1 cellular context compared by ENCODE assay signal in the genomic region with DNA sequence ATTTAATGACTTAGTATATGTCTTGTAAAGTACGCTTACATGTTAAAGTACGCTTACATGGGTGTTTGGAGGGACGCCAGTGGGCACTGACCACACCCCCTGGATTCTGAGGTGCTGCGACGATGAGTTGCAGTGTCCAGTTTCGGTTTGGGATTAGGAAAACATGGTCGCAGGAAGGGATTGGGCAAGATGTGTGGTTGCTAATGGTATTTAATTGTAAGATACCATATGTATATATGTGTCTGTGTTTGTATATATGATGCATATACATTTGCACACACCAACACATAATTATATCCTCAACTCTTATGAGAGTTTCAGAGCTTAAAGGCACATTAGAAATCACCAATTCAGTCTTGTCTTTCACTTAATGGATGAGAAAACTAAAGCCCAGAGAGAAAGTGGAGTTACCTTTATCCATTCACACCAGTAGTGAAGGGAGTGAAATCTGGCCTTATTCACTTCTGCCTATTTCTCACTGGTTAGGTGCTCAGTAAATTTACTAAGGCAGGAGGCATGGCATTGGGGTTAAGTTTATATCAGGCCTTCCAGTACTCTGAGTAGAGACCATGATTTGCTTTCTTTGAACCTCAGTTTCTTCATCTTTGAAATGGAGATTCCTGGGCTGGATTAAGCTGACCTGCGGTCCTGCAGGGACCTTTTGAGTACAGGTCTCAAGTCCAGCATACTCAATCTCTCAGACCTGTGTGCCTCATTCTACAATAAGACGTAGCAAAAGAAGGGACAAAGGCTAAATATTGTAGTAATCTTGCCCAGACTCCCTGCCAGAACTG.
TF ChIP-seq lines count a peak whose summit lies in the region.

No MANE protein-coding gene starts in this region.

TF ChIP-seq in HepG2, 621 proteins besides CTCF, POLR2A, EP300 and RAD21 (continued from another document and continues in another):
- TF ChIP-seq, protein P1, sequence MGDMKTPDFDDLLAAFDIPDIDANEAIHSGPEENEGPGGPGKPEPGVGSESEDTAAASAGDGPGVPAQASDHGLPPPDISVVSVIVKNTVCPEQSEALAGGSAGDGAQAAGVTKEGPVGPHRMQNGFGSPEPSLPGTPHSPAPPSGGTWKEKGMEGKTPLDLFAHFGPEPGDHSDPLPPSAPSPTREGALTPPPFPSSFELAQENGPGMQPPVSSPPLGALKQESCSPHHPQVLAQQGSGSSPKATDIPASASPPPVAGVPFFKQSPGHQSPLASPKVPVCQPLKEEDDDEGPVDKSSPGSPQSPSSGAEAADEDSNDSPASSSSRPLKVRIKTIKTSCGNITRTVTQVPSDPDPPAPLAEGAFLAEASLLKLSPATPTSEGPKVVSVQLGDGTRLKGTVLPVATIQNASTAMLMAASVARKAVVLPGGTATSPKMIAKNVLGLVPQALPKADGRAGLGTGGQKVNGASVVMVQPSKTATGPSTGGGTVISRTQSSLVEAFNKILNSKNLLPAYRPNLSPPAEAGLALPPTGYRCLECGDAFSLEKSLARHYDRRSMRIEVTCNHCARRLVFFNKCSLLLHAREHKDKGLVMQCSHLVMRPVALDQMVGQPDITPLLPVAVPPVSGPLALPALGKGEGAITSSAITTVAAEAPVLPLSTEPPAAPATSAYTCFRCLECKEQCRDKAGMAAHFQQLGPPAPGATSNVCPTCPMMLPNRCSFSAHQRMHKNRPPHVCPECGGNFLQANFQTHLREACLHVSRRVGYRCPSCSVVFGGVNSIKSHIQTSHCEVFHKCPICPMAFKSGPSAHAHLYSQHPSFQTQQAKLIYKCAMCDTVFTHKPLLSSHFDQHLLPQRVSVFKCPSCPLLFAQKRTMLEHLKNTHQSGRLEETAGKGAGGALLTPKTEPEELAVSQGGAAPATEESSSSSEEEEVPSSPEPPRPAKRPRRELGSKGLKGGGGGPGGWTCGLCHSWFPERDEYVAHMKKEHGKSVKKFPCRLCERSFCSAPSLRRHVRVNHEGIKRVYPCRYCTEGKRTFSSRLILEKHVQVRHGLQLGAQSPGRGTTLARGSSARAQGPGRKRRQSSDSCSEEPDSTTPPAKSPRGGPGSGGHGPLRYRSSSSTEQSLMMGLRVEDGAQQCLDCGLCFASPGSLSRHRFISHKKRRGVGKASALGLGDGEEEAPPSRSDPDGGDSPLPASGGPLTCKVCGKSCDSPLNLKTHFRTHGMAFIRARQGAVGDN (CRISPR knock-in tag; IDR thresholded peaks at IDR 0.05): no peak
- TF ChIP-seq ZNF292 (CRISPR knock-in tag; IDR thresholded peaks at IDR 0.05; ENCODE audit: borderline replicate concordance, low read depth): no peak
- TF ChIP-seq CEBPZ (IDR thresholded peaks at IDR 0.05; ENCODE audit: low read length): no peak
- TF ChIP-seq, protein P2, sequence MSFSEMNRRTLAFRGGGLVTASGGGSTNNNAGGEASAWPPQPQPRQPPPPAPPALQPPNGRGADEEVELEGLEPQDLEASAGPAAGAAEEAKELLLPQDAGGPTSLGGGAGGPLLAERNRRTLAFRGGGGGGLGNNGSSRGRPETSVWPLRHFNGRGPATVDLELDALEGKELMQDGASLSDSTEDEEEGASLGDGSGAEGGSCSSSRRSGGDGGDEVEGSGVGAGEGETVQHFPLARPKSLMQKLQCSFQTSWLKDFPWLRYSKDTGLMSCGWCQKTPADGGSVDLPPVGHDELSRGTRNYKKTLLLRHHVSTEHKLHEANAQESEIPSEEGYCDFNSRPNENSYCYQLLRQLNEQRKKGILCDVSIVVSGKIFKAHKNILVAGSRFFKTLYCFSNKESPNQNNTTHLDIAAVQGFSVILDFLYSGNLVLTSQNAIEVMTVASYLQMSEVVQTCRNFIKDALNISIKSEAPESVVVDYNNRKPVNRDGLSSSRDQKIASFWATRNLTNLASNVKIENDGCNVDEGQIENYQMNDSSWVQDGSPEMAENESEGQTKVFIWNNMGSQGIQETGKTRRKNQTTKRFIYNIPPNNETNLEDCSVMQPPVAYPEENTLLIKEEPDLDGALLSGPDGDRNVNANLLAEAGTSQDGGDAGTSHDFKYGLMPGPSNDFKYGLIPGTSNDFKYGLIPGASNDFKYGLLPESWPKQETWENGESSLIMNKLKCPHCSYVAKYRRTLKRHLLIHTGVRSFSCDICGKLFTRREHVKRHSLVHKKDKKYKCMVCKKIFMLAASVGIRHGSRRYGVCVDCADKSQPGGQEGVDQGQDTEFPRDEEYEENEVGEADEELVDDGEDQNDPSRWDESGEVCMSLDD (CRISPR knock-in tag; IDR thresholded peaks at IDR 0.05; ENCODE audit: borderline replicate concordance): no peak
- TF ChIP-seq FOSL1 (CRISPR knock-in tag; IDR thresholded peaks at IDR 0.05; ENCODE audit: borderline replicate concordance): no peak
- no peak for TF ChIP-seq NAIF1 (CRISPR knock-in tag; IDR thresholded peaks at IDR 0.05; ENCODE audit: borderline replicate concordance)
- no peak for TF ChIP-seq ZNF563 (CRISPR knock-in tag; IDR thresholded peaks at IDR 0.05)
- TF ChIP-seq HOXA5 (CRISPR knock-in tag; IDR thresholded peaks at IDR 0.05): no peak
- no peak for TF ChIP-seq ZNF747 (CRISPR knock-in tag; IDR thresholded peaks at IDR 0.05; ENCODE audit: borderline replicate concordance)
- TF ChIP-seq ELF4 (CRISPR knock-in tag; IDR thresholded peaks at IDR 0.05; ENCODE audit: borderline replicate concordance): no peak
- no peak for TF ChIP-seq MEIS1 (CRISPR knock-in tag; IDR thresholded peaks at IDR 0.05; ENCODE audit: borderline replicate concordance)
- TF ChIP-seq, protein P3, sequence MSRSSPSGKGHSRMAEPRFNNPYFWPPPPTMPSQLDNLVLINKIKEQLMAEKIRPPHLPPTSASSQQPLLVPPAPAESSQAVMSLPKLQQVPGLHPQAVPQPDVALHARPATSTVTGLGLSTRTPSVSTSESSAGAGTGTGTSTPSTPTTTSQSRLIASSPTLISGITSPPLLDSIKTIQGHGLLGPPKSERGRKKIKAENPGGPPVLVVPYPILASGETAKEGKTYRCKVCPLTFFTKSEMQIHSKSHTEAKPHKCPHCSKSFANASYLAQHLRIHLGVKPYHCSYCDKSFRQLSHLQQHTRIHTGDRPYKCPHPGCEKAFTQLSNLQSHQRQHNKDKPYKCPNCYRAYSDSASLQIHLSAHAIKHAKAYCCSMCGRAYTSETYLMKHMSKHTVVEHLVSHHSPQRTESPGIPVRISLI (CRISPR knock-in tag; IDR thresholded peaks at IDR 0.05; ENCODE audit: borderline replicate concordance): no peak
- no peak; the same call in 1 of the 2 replicates for TF ChIP-seq FOXK1 (CRISPR knock-in tag; IDR thresholded peaks at IDR 0.05; ENCODE audit: borderline replicate concordance, low read depth)
- TF ChIP-seq GTF3A (CRISPR knock-in tag; conservative IDR thresholded peaks at IDR 0.05): no peak
- TF ChIP-seq CCAR2 (optimal IDR thresholded peaks at IDR 0.05; ENCODE audit: low read depth, low read length): no peak
- TF ChIP-seq LCORL (IDR thresholded peaks at IDR 0.05): no peak
- peak; percentile 58; the same call in 1 of the 2 replicates for TF ChIP-seq LCORL (CRISPR knock-in tag; IDR thresholded peaks at IDR 0.05)
- no peak for TF ChIP-seq NFYB (CRISPR knock-in tag; IDR thresholded peaks at IDR 0.05)
- TF ChIP-seq, protein P4, sequence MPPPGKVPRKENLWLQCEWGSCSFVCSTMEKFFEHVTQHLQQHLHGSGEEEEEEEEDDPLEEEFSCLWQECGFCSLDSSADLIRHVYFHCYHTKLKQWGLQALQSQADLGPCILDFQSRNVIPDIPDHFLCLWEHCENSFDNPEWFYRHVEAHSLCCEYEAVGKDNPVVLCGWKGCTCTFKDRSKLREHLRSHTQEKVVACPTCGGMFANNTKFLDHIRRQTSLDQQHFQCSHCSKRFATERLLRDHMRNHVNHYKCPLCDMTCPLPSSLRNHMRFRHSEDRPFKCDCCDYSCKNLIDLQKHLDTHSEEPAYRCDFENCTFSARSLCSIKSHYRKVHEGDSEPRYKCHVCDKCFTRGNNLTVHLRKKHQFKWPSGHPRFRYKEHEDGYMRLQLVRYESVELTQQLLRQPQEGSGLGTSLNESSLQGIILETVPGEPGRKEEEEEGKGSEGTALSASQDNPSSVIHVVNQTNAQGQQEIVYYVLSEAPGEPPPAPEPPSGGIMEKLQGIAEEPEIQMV (CRISPR knock-in tag; IDR thresholded peaks at IDR 0.05; ENCODE audit: low read depth): no peak
- 0 out of 2 replicates have a peak, but pooled peaks have one; percentile 15 for TF ChIP-seq ZNF44 (CRISPR knock-in tag; IDR thresholded peaks at IDR 0.05)
- TF ChIP-seq ZNF205 (CRISPR knock-in tag; IDR thresholded peaks at IDR 0.05): no peak
- TF ChIP-seq ZNF781 (CRISPR knock-in tag; IDR thresholded peaks at IDR 0.05; ENCODE audit: borderline replicate concordance, not compliant biosample characterization): no peak
- TF ChIP-seq BORCS8-MEF2B (CRISPR knock-in tag; IDR thresholded peaks at IDR 0.05): no peak
- no peak for TF ChIP-seq SMARCE1 (IDR thresholded peaks at IDR 0.05; ENCODE audit: borderline replicate concordance)
- no peak for TF ChIP-seq MXD4 (CRISPR knock-in tag; IDR thresholded peaks at IDR 0.05)
- peak; percentile 91 for TF ChIP-seq ZNF629 (CRISPR knock-in tag; conservative IDR thresholded peaks at IDR 0.05)
- peak; percentile 27; the same call in 1 of the 2 replicates for TF ChIP-seq RCOR2 (CRISPR knock-in tag; IDR thresholded peaks at IDR 0.05)
- TF ChIP-seq MED8 (CRISPR knock-in tag; IDR thresholded peaks at IDR 0.05; ENCODE audit: insufficient replicate concordance): no peak
- TF ChIP-seq, protein P5, sequence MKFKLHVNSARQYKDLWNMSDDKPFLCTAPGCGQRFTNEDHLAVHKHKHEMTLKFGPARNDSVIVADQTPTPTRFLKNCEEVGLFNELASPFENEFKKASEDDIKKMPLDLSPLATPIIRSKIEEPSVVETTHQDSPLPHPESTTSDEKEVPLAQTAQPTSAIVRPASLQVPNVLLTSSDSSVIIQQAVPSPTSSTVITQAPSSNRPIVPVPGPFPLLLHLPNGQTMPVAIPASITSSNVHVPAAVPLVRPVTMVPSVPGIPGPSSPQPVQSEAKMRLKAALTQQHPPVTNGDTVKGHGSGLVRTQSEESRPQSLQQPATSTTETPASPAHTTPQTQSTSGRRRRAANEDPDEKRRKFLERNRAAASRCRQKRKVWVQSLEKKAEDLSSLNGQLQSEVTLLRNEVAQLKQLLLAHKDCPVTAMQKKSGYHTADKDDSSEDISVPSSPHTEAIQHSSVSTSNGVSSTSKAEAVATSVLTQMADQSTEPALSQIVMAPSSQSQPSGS (CRISPR knock-in tag; IDR thresholded peaks at IDR 0.05): no peak
- TF ChIP-seq ZNF550 (CRISPR knock-in tag; IDR thresholded peaks at IDR 0.05; ENCODE audit: borderline replicate concordance): no peak
- TF ChIP-seq ZNF703 (CRISPR knock-in tag; IDR thresholded peaks at IDR 0.05; ENCODE audit: borderline replicate concordance): no peak
- no peak for TF ChIP-seq ZNF225 (CRISPR knock-in tag; IDR thresholded peaks at IDR 0.05)
- no peak for TF ChIP-seq ZNF446 (CRISPR knock-in tag; IDR thresholded peaks at IDR 0.05)
- peak; percentile 55; the same call in 1 of the 2 replicates for TF ChIP-seq HDAC1 (CRISPR knock-in tag; IDR thresholded peaks at IDR 0.05)
- no peak for TF ChIP-seq CREB1 (IDR thresholded peaks at IDR 0.05)
- no peak for TF ChIP-seq CREB1 (CRISPR knock-in tag; IDR thresholded peaks at IDR 0.05)
- no peak for TF ChIP-seq SIN3B (IDR thresholded peaks at IDR 0.05; ENCODE audit: low read length)
- no peak for TF ChIP-seq ZNF605 (CRISPR knock-in tag; IDR thresholded peaks at IDR 0.05)
- TF ChIP-seq KLF11 (CRISPR knock-in tag; IDR thresholded peaks at IDR 0.05): no peak
- no peak for TF ChIP-seq ZNF333 (CRISPR knock-in tag; IDR thresholded peaks at IDR 0.05; ENCODE audit: borderline replicate concordance)
- no peak for TF ChIP-seq ZC3H13 (CRISPR knock-in tag; IDR thresholded peaks at IDR 0.05)
- TF ChIP-seq ZFP82 (CRISPR knock-in tag; IDR thresholded peaks at IDR 0.05; ENCODE audit: borderline replicate concordance): no peak
- 0 out of 2 replicates have a peak, but pooled peaks have one; percentile 25 for TF ChIP-seq ZNF761 (CRISPR knock-in tag; conservative IDR thresholded peaks at IDR 0.05)
- no peak for TF ChIP-seq PRDM10 (CRISPR knock-in tag; IDR thresholded peaks at IDR 0.05; ENCODE audit: low read depth)
- no peak for TF ChIP-seq SMAD9 (CRISPR knock-in tag; IDR thresholded peaks at IDR 0.05)
- TF ChIP-seq KLF15 (CRISPR knock-in tag; IDR thresholded peaks at IDR 0.05; ENCODE audit: borderline replicate concordance): no peak
